ENCODE assay signal across 2 cellular contexts in the genomic region with DNA sequence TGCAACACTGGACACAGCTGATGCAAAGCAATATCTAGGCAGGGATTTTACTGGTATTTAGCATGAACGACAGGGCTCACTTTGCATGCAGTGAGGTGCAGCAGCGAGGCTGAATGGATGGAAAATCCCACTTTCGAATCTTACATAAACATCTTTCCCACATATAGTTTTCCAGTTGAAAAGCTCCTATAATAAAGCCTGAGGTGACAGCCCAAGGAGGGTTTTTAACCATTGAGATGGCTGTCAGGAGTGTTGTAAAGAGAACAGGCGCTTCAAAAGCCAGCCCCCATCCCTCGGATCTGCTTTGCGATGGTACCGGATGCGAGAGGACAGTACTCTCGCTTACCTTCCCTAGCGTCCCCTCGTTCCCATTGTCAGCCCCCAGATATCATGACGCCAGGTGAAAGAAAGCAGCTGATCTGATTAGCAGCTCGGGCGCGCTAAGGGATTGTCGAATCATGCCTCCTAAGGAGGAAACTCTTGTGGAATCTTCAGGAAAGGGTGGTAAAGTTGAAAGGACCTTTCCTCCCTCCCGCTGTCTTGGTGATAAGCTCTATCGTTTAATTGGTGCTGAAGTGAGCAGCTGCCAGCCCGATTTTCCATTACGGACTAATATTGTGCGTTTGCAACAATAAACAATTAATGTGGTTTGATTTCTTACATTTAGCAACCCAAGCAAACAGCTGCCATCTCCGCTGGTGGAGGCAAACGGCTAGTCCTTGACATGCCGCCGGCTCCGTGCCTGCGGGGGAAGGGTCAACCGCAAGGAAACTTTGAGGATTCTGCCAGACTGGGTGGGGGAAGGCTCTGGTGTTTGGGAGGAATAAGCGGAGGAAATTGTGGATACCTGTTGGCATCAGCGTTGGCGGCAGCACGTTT.
TF ChIP-seq lines count a peak whose summit lies in the region.

No MANE protein-coding gene starts in this region.

TF ChIP-seq in A549, 52 proteins besides CTCF, POLR2A, EP300 and RAD21 (continued from another document):
- TF ChIP-seq ATOH8 (CRISPR knock-in tag; IDR thresholded peaks at IDR 0.05; ENCODE audit: low read depth) (no peak), PBX3 (IDR thresholded peaks at IDR 0.05) (no peak), CHD2 (IDR thresholded peaks at IDR 0.05; ENCODE audit: low read length, partially characterized antibody) (no peak), ELK1 (IDR thresholded peaks at IDR 0.05; ENCODE audit: low read depth, low read length) (no peak), EHF (CRISPR knock-in tag; IDR thresholded peaks at IDR 0.05) (no peak), HOXB13 (CRISPR knock-in tag; IDR thresholded peaks at IDR 0.05; ENCODE audit: low read depth) (no peak), FOSL2 (IDR thresholded peaks at IDR 0.05) (no peak), FOSL2 (CRISPR knock-in tag; IDR thresholded peaks at IDR 0.05) (no peak)

TF ChIP-seq in HepG2, 621 proteins besides CTCF, POLR2A, EP300 and RAD21 (continued from another document):
- no peak for TF ChIP-seq PATZ1 (CRISPR knock-in tag; IDR thresholded peaks at IDR 0.05)
- no peak for TF ChIP-seq STAT6 (CRISPR knock-in tag; IDR thresholded peaks at IDR 0.05; ENCODE audit: borderline replicate concordance)
- TF ChIP-seq MATR3 (CRISPR knock-in tag; IDR thresholded peaks at IDR 0.05) = no peak
- TF ChIP-seq BORCS8-MEF2B (CRISPR knock-in tag; IDR thresholded peaks at IDR 0.05) = no peak
- TF ChIP-seq ZNF383 (CRISPR knock-in tag; IDR thresholded peaks at IDR 0.05; ENCODE audit: borderline replicate concordance) = no peak
- no peak for TF ChIP-seq ZNF296 (CRISPR knock-in tag; conservative IDR thresholded peaks at IDR 0.05)
- no peak for TF ChIP-seq YEATS2 (CRISPR knock-in tag; IDR thresholded peaks at IDR 0.05; ENCODE audit: borderline replicate concordance)
- no peak for TF ChIP-seq KAT8 (CRISPR knock-in tag; IDR thresholded peaks at IDR 0.05)
